ENCODE assay signal across 9 cellular contexts in the genomic region with DNA sequence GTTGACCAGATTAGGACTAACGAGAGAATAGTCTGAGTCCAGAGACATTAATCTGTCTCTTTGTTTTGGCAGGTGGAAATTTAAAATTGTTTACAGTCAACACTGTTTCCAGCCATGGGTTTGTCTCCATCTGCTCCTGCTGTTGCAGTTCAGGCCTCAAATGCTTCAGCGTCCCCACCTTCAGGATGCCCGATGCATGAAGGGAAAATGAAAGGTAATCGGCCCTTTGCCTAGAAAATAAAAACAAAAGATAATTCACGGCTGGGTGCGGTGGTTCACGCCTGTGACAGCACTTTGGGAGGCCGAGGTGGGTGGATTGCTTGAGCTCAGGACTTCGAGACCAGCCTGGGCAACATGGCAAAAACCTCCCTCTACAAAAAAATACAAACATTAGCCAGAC. TPM values are rescaled to one million over a fixed set of nuclear protein-coding genes. Genes with fewer than 3 reads are reported as not detected.
DNase-seq lines count a peak whose midpoint lies in the region; ATAC-seq and TF ChIP-seq lines count a peak whose summit lies in the region.
"Had no signal": no experiment of that assay in that cellular context is flagged by ENCODE, and none has a peak within 500 bp of the region (broad histone marks: within the 10 kb centered on the region; RNA-seq: fewer than 3 reads in every experiment).

No MANE protein-coding gene starts in this region.

- intact Hi-C loops in right cardiac atrium (cut with DNase I), result no loop called here

- no peak overlapping the region; the same call in 2 of the 3 replicates for H3K4me3 Mint-ChIP-seq in GM23338

- no peaks in the 10 kb centered on the region for H3K4me1 Mint-ChIP-seq in GM23338

- peaks cover 22% of the 10 kb centered on the region for H3K36me3 Mint-ChIP-seq in GM23338 (ENCODE audit: low read depth)

- H3K27me3 ChIP-seq in GM23338 (ENCODE audit: insufficient read depth) (no peaks in the 10 kb centered on the region), WERI-Rb-1 (ENCODE audit: insufficient read depth, low read depth, severe bottlenecking) (no peaks in the 10 kb centered on the region), right cardiac atrium (ENCODE audit: control insufficient read depth, insufficient read depth) (no peaks in the 10 kb centered on the region), skeletal muscle tissue (ENCODE audit: control insufficient read depth in 3 of 3, insufficient read depth in 3 of 3, low read length in 3 of 3) (no peaks in the 10 kb centered on the region)

- 36% methylated on average over 9 of the region's 9 CpGs for WGBS in right cardiac atrium

- H3K79me2 ChIP-seq in GM23338 (replicated peaks; ENCODE audit: insufficient read depth), result peaks cover 20% of the 10 kb centered on the region

- no peaks in the 10 kb centered on the region for H3K9me3 Mint-ChIP-seq in GM23338

- no peaks in the 10 kb centered on the region for H4K20me1 ChIP-seq in GM23338 (replicated peaks; ENCODE audit: insufficient read depth)

- H3K4me3 ChIP-seq in GM23338 (peak overlapping the region; percentile 60), WERI-Rb-1 (ENCODE audit: low read depth, low read length) (peak overlapping the region; percentile 80), right cardiac atrium (ENCODE audit: low read length) (peak overlapping the region; percentile 52), skeletal muscle tissue (ENCODE audit: low read length in 3 of 3) (peak overlapping the region; percentile 74 to 83 (median 82))

- ATAC-seq in GM23338 (no peak), right cardiac atrium (no peak), HG03460 (IDR thresholded peaks at IDR 0.05; ENCODE audit: unreplicated experiment) (no peak), HG02970 (IDR thresholded peaks at IDR 0.05; ENCODE audit: low FRiP score, unreplicated experiment) (no peak)

- H3K27ac Mint-ChIP-seq in GM23338, result peak overlapping the region; percentile 97; the same call in 1 of the 2 replicates

- H3K9me2 ChIP-seq in GM23338 (ENCODE audit: insufficient read depth), result no peaks in the 10 kb centered on the region

- TF ChIP-seq CTCF in GM23338 (conservative IDR thresholded peaks at IDR 0.05; ENCODE audit: low read depth in 2 of 2), result no peak
- no peak for TF ChIP-seq CTCF in WERI-Rb-1 (IDR thresholded peaks at IDR 0.05; ENCODE audit: low read depth, low read length)

- H3K9ac ChIP-seq in skeletal muscle tissue (ENCODE audit: low read depth in 1 of 3, low read length in 3 of 3), result peak overlapping the region; percentile 81 to 90 (median 89)

- H3K27me3 Mint-ChIP-seq in GM23338 (ENCODE audit: insufficient read depth, low read depth, poor library complexity), result no peaks in the 10 kb centered on the region

- H3F3A ChIP-seq in GM23338 (replicated peaks; ENCODE audit: low read depth), result no peaks in the 10 kb centered on the region

- DNase-seq in GM23338 (ENCODE audit: low spot score), result no peak
- DNase-seq in WERI-Rb-1, result no peak
- DNase-seq in right cardiac atrium, result no peak
- DNase-seq in UCSD-AML1 (lab: John Stamatoyannopoulos, UW; ENCODE audit: unreplicated experiment), result no peak
- no peak for DNase-seq in SHP77 (lab: John Stamatoyannopoulos, UW)
- DNase-seq: activated CD4-positive, CD25-positive, alpha-beta regulatory T cell treated with anti-CD3 and anti-CD28 coated beads, Interleukin-2, amount 50 U/mL, for 72 hours had no signal

- H3K27ac ChIP-seq in GM23338 (ENCODE audit: low read depth) (0 out of 2 replicates have a peak overlapping the region, but pooled peaks have one; percentile 26), WERI-Rb-1 (no peak overlapping the region), right cardiac atrium (ENCODE audit: low read length) (peak overlapping the region; percentile 10), skeletal muscle tissue (ENCODE audit: low read depth, low read length) (peak overlapping the region; percentile 82)

- no peak overlapping the region for H2AFZ ChIP-seq in GM23338

- no peaks in the 10 kb centered on the region for H3K4me1 ChIP-seq in GM23338 (ENCODE audit: insufficient read depth)
- H3K4me1 ChIP-seq in right cardiac atrium (ENCODE audit: control insufficient read depth, insufficient read depth, low read length), result peaks cover 1% of the 10 kb centered on the region
- peaks cover 12 to 24% (median 15%) of the 10 kb centered on the region in 3 donors for H3K4me1 ChIP-seq in skeletal muscle tissue (ENCODE audit: control insufficient read depth in 3 of 3, insufficient read depth in 3 of 3, low read length in 3 of 3)

- peak overlapping the region; percentile 81 for H3K4me2 ChIP-seq in GM23338

- 0 out of 2 replicates have a peak, but pooled peaks cover 3% of the 10 kb centered on the region for H3K36me3 ChIP-seq in GM23338 (ENCODE audit: insufficient read depth)
- peaks cover 8% of the 10 kb centered on the region for H3K36me3 ChIP-seq in WERI-Rb-1
- H3K36me3 ChIP-seq in skeletal muscle tissue (ENCODE audit: control insufficient read depth in 3 of 3, insufficient read depth in 3 of 3, low read length in 3 of 3), result peaks cover 13 to 28% (median 24%) of the 10 kb centered on the region in 3 donors

- H3K9me3 ChIP-seq in WERI-Rb-1 (ENCODE audit: severe bottlenecking) (no peaks in the 10 kb centered on the region), right cardiac atrium (ENCODE audit: control insufficient read depth, low read length) (no peaks in the 10 kb centered on the region), skeletal muscle tissue (ENCODE audit: control insufficient read depth in 3 of 3, low read length in 3 of 3) (no peaks in the 10 kb centered on the region)

TF ChIP-seq in GM23338, 12 proteins besides CTCF, POLR2A, EP300 and RAD21 (continues in another document):
- TF ChIP-seq POLR2AphosphoS5 (IDR thresholded peaks at IDR 0.05; ENCODE audit: low read depth), result no peak
- no peak for TF ChIP-seq ZNF331 (CRISPR knock-in tag; IDR thresholded peaks at IDR 0.05; ENCODE audit: low read depth)
- no peak for TF ChIP-seq ZNF114 (CRISPR knock-in tag; IDR thresholded peaks at IDR 0.05)
- TF ChIP-seq, protein P1, sequence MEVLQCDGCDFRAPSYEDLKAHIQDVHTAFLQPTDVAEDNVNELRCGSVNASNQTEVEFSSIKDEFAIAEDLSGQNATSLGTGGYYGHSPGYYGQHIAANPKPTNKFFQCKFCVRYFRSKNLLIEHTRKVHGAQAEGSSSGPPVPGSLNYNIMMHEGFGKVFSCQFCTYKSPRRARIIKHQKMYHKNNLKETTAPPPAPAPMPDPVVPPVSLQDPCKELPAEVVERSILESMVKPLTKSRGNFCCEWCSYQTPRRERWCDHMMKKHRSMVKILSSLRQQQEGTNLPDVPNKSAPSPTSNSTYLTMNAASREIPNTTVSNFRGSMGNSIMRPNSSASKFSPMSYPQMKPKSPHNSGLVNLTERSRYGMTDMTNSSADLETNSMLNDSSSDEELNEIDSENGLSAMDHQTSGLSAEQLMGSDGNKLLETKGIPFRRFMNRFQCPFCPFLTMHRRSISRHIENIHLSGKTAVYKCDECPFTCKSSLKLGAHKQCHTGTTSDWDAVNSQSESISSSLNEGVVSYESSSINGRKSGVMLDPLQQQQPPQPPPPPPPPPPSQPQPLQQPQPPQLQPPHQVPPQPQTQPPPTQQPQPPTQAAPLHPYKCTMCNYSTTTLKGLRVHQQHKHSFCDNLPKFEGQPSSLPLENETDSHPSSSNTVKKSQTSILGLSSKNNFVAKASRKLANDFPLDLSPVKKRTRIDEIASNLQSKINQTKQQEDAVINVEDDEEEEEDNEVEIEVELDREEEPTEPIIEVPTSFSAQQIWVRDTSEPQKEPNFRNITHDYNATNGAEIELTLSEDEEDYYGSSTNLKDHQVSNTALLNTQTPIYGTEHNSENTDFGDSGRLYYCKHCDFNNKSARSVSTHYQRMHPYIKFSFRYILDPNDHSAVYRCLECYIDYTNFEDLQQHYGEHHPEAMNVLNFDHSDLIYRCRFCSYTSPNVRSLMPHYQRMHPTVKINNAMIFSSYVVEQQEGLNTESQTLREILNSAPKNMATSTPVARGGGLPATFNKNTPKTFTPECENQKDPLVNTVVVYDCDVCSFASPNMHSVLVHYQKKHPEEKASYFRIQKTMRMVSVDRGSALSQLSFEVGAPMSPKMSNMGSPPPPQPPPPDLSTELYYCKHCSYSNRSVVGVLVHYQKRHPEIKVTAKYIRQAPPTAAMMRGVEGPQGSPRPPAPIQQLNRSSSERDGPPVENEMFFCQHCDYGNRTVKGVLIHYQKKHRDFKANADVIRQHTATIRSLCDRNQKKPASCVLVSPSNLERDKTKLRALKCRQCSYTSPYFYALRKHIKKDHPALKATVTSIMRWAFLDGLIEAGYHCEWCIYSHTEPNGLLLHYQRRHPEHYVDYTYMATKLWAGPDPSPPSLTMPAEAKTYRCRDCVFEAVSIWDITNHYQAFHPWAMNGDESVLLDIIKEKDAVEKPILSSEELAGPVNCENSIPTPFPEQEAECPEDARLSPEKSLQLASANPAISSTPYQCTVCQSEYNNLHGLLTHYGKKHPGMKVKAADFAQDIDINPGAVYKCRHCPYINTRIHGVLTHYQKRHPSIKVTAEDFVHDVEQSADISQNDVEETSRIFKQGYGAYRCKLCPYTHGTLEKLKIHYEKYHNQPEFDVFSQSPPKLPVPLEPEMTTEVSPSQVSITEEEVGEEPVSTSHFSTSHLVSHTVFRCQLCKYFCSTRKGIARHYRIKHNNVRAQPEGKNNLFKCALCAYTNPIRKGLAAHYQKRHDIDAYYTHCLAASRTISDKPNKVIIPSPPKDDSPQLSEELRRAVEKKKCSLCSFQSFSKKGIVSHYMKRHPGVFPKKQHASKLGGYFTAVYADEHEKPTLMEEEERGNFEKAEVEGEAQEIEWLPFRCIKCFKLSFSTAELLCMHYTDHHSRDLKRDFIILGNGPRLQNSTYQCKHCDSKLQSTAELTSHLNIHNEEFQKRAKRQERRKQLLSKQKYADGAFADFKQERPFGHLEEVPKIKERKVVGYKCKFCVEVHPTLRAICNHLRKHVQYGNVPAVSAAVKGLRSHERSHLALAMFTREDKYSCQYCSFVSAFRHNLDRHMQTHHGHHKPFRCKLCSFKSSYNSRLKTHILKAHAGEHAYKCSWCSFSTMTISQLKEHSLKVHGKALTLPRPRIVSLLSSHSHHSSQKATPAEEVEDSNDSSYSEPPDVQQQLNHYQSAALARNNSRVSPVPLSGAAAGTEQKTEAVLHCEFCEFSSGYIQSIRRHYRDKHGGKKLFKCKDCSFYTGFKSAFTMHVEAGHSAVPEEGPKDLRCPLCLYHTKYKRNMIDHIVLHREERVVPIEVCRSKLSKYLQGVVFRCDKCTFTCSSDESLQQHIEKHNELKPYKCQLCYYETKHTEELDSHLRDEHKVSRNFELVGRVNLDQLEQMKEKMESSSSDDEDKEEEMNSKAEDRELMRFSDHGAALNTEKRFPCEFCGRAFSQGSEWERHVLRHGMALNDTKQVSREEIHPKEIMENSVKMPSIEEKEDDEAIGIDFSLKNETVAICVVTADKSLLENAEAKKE (CRISPR knock-in tag; IDR thresholded peaks at IDR 0.05), result no peak
- no peak for TF ChIP-seq EZH2phosphoT487 (IDR thresholded peaks at IDR 0.05; ENCODE audit: unreplicated experiment)
- TF ChIP-seq JUNB (IDR thresholded peaks at IDR 0.05; ENCODE audit: unreplicated experiment), result no peak
- no peak for TF ChIP-seq CREB1 (CRISPR knock-in tag; IDR thresholded peaks at IDR 0.05; ENCODE audit: low read depth)
- TF ChIP-seq EZH2 (IDR thresholded peaks at IDR 0.05; ENCODE audit: low read depth, unreplicated experiment), result no peak

RNA-seq across cellular contexts. Expression of gene HCCS, which starts 0.8 kb away (rescaled TPM):
- total RNA-seq in GM23338 (2014; rRNA removed; shearing (Covaris generic)), result 18.6 TPM in 2 replicates
- polyA plus RNA-seq in GM23338 (2016; fragmentation: Nextera tagmentation; extraction: Ambion mirVana), result 21.6 and 27.7 TPM in 2 replicates
- 10 to 100 TPM; 40.9 to 63.0 (median 55.9) TPM for total RNA-seq in right cardiac atrium
- 48.3 TPM for polyA plus RNA-seq in right cardiac atrium
- 19.3 TPM for total RNA-seq in skeletal muscle tissue
